27 cellular contexts compared by ENCODE assay signal in the genomic region with DNA sequence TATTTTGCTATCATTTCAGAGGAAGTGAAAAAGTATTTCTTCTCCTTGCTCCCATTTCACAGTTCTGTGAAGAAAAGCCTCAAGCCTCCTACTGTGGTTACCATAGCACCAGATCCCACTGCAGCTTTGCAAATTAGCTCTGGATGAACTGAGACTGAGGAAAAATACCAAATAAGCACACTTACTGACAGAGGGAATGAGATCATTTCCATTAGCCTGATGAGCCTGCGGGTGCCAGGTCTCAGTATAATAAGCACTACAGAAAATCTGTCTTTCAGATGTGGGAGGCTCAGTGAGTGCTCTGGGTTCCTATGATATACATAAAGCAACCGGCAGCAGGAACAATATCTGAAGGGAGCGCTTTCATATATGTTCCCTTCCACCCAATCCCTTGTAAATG. TPM values are rescaled to one million over a fixed set of nuclear protein-coding genes. Genes with fewer than 3 reads are reported as not detected.
DNase-seq lines count a peak whose midpoint lies in the region; ATAC-seq, FAIRE-seq and TF ChIP-seq lines count a peak whose summit lies in the region.
"Had no signal": no experiment of that assay in that cellular context is flagged by ENCODE, and none has a peak within 500 bp of the region (broad histone marks: within the 10 kb centered on the region; RNA-seq: fewer than 3 reads in every experiment).

No MANE protein-coding gene starts in this region.

- H4K20me1 ChIP-seq in astrocyte (ENCODE audit: insufficient read depth, low read length) = no peaks in the 10 kb centered on the region

- H3K9ac ChIP-seq in astrocyte (ENCODE audit: low read length) = no peak overlapping the region
- H3K9ac ChIP-seq: SK-N-SH had no signal

- H3K9me3 Mint-ChIP-seq in astrocyte (ENCODE audit: unreplicated experiment) = no peaks in the 10 kb centered on the region
- H3K9me3 Mint-ChIP-seq: activated naive CD8-positive, alpha-beta T cell treated with anti-CD3 and anti-CD28 coated beads, Interleukin-2, amount 50 U/mL, for 24 hours; H9; nephron had no signal

- no peaks in the 10 kb centered on the region for H3K27me3 ChIP-seq in A673 (replicated peaks; ENCODE audit: insufficient read depth, low read depth, low read length, poor library complexity)
- H3K27me3 ChIP-seq in astrocyte (ENCODE audit: insufficient read depth, low read length) = no peaks in the 10 kb centered on the region
- no peaks in the 10 kb centered on the region for H3K27me3 ChIP-seq in upper lobe of left lung
- H3K27me3 ChIP-seq: cardiac muscle cell, gastroesophageal sphincter, tibial nerve had no signal

- POLR2A ChIA-PET in A673 (lab: Charles Lee; ENCODE audit: low non-redundant PET) = interaction anchor here (0.7 kb wide), 1 partner anchor 43 kb away, joined by 4 read pairs; no protein-coding TSS in a partner anchor

- no peak overlapping the region for H2AFZ ChIP-seq in astrocyte (ENCODE audit: low read depth, low read length)

- no peak overlapping the region for H3K4me3 Mint-ChIP-seq in astrocyte (ENCODE audit: unreplicated experiment)
- H3K4me3 Mint-ChIP-seq: activated naive CD8-positive, alpha-beta T cell treated with anti-CD3 and anti-CD28 coated beads, Interleukin-2, amount 50 U/mL, for 24 hours; H9; nephron had no signal

- FAIRE-seq in D721Med (lab: Jason Lieb, UNC) (peak; percentile 69), astrocyte (lab: Jason Lieb, UNC) (no peak)

- peaks cover 8% of the 10 kb centered on the region for H3K4me1 ChIP-seq in A673 (ENCODE audit: insufficient read depth, low read length, poor library complexity, severe bottlenecking)
- H3K4me1 ChIP-seq in astrocyte (ENCODE audit: insufficient read depth, low read length) = peaks cover 4% of the 10 kb centered on the region
- H3K4me1 ChIP-seq in upper lobe of left lung = peaks cover 5 to 7% (median 6%) of the 10 kb centered on the region in 4 donors
- H3K4me1 ChIP-seq: prostate gland had no signal

- BruUV-seq in A673 (replicated peaks; lab: Mats Ljungman, UMichigan) = no TSS peak

- no peak for TF ChIP-seq POLR2A in upper lobe of left lung (IDR thresholded peaks at IDR 0.05)

- H3K9me3 ChIP-seq in A673 (ENCODE audit: low read depth, low read length, poor library complexity, severe bottlenecking) (no peaks in the 10 kb centered on the region), astrocyte (ENCODE audit: insufficient read depth, low read depth, low read length) (no peaks in the 10 kb centered on the region), upper lobe of left lung (no peaks in the 10 kb centered on the region)
- H3K9me3 ChIP-seq: gastroesophageal sphincter, prostate gland, SK-N-SH, tibial nerve had no signal

- TF ChIP-seq EP300 in upper lobe of left lung (IDR thresholded peaks at IDR 0.05) = no peak

- no peaks in the 10 kb centered on the region for H3K27me3 Mint-ChIP-seq in astrocyte (ENCODE audit: low read depth, unreplicated experiment)
- H3K27me3 Mint-ChIP-seq: activated naive CD8-positive, alpha-beta T cell treated with anti-CD3 and anti-CD28 coated beads, Interleukin-2, amount 50 U/mL, for 24 hours had no signal

- H3K36me3 ChIP-seq in A673 (ENCODE audit: insufficient read depth, low read length, poor library complexity, severe bottlenecking) = no peaks in the 10 kb centered on the region
- peaks cover 8% of the 10 kb centered on the region for H3K36me3 ChIP-seq in astrocyte (ENCODE audit: insufficient read depth, low read length)
- H3K36me3 ChIP-seq in upper lobe of left lung = peaks cover 0 to 20% (median 6%) of the 10 kb centered on the region in 4 donors
- H3K36me3 ChIP-seq: prostate gland had no signal

- H3K27ac ChIP-seq in A673 (ENCODE audit: low read depth, low read length, poor library complexity, severe bottlenecking) (no peak overlapping the region), astrocyte (ENCODE audit: low read depth, low read length) (no peak overlapping the region), upper lobe of left lung (no peak overlapping the region)
- H3K27ac ChIP-seq: cardiac muscle cell, prostate gland, tibial nerve had no signal

- DNase-seq in A673 (ENCODE audit: low spot score) (peak; percentile 18), D721Med (ENCODE audit: insufficient read length, low spot score) (no peak), astrocyte (ENCODE audit: low read depth) (peak; percentile 53), inferior parietal cortex (ENCODE audit: extremely low spot score) (peak; percentile 57), left lobe of liver (ENCODE audit: low spot score) (no peak), NCI-H69 (lab: John Stamatoyannopoulos, UW) (no peak), upper lobe of left lung (no peak), globus pallidus (ENCODE audit: low spot score) (no peak)
- DNase-seq: activated CD4-positive, CD25-positive, alpha-beta regulatory T cell treated with anti-CD3 and anti-CD28 coated beads, Interleukin-2, amount 50 U/mL, for 72 hours; activated naive CD8-positive, alpha-beta T cell treated with anti-CD3 and anti-CD28 coated beads, Interleukin-2, amount 50 U/mL, for 24 hours; DND-41; H9; kidney glomerular epithelial cell; NCI-H1092; NCI-H1930; RPMI8226; SK-N-SH; stimulated activated CD4-positive, alpha-beta T cell treated with anti-CD3 and anti-CD28 coated beads, Interleukin-2, amount 100 ng/mL, for 24 hours; stimulated activated naive CD4-positive, alpha-beta T cell had no signal

- CTCF ChIA-PET in A673 (lab: Charles Lee) = interaction anchor here (2.4 to 2.5 kb wide), 2 partner anchors 41 to 123 kb away, joined by 8 to 9 read pairs; no protein-coding TSS in a partner anchor

- TF ChIP-seq CTCF in A673 (conservative IDR thresholded peaks at IDR 0.05; ENCODE audit: low read depth, low read length) (no peak), D721Med (IDR thresholded peaks at IDR 0.05; ENCODE audit: insufficient read depth, missing control alignments) (no peak), astrocyte (IDR thresholded peaks at IDR 0.05; ENCODE audit: insufficient read depth, low read depth, low read length) (no peak), upper lobe of left lung (IDR thresholded peaks at IDR 0.05) (no peak)

- H3K36me3 Mint-ChIP-seq in astrocyte (ENCODE audit: low read depth, unreplicated experiment) = peaks cover 11% of the 10 kb centered on the region

- H3K79me2 ChIP-seq in astrocyte (ENCODE audit: insufficient read depth, low read length) = no peaks in the 10 kb centered on the region

- H3K27ac Mint-ChIP-seq in astrocyte (ENCODE audit: unreplicated experiment) = no peak overlapping the region
- H3K27ac Mint-ChIP-seq: activated naive CD8-positive, alpha-beta T cell treated with anti-CD3 and anti-CD28 coated beads, Interleukin-2, amount 50 U/mL, for 24 hours; nephron had no signal

- intact Hi-C loops in A673 (cut with micrococcal nuclease; ENCODE audit: unreplicated experiment) = no loop called here

- no peak overlapping the region for H3K4me2 ChIP-seq in astrocyte (ENCODE audit: low read length)
- H3K4me2 ChIP-seq: SK-N-SH had no signal

- H3K4me3 ChIP-seq in A673 (ENCODE audit: low read depth, low read length, poor library complexity, severe bottlenecking) (no peak overlapping the region), astrocyte (ENCODE audit: insufficient read depth, low read depth, low read length) (no peak overlapping the region), upper lobe of left lung (no peak overlapping the region)
- H3K4me3 ChIP-seq: cardiac muscle cell, gastroesophageal sphincter, prostate gland, tibial nerve had no signal

- H3K4me1 Mint-ChIP-seq in astrocyte (ENCODE audit: low read depth, unreplicated experiment) = peaks cover 11% of the 10 kb centered on the region
- H3K4me1 Mint-ChIP-seq: H9, nephron had no signal

- no peak for ATAC-seq in left lobe of liver
- no peak for ATAC-seq in upper lobe of left lung (ENCODE audit: low FRiP score in 2 of 2)
- ATAC-seq: activated naive CD8-positive, alpha-beta T cell treated with anti-CD3 and anti-CD28 coated beads, Interleukin-2, amount 50 U/mL, for 24 hours; esophagus mucosa; gastroesophageal sphincter had no signal

- 88 to 94% methylated on average over 3 of the region's 3 CpGs for WGBS in upper lobe of left lung, 2 donors

RNA-seq across cellular contexts. Expression of gene XKR8, which starts 21.4 kb away (rescaled TPM):
- total RNA-seq in A673 (2021) (5.9 and 6.4 TPM in 2 replicates), astrocyte (11.3 and 11.4 TPM in 2 replicates), left lobe of liver (8.5 TPM), upper lobe of left lung (10 to 100 TPM in 2 of 6 donors, 1 to 10 TPM in 4; 3.1 to 13.5 (median 8.6) TPM)

RNA-seq across cellular contexts. Expression of gene SMPDL3B, which starts 46.3 kb away (rescaled TPM):
- total RNA-seq in A673 (2021) (0.61 and 0.62 TPM in 2 replicates), astrocyte (2.2 and 2.5 TPM in 2 replicates), left lobe of liver (0.50 TPM), upper lobe of left lung (10 to 100 TPM in 5 of 6 donors, 1 to 10 TPM in 1; 7.3 to 57.1 (median 27.2) TPM)
- total RNA-seq: LHCN-M2, skeletal muscle tissue, tibial nerve had no signal

Comparison
In these comparisons a context has a peak if more than half of its experiments do, and no peak if none do; other contexts are left out.
1. DNase-seq: peak in A673 (single experiment), astrocyte (single experiment) and inferior parietal cortex (single experiment); none in D721Med (single experiment), left lobe of liver (single experiment), NCI-H69 (single experiment), upper lobe of left lung (0 of 2) and globus pallidus (single experiment).